25 cellular contexts compared by ENCODE assay signal in genomic region chr1:201427923-201428322, GRCh38. TPM values are rescaled to one million over a fixed set of nuclear protein-coding genes. Genes with fewer than 3 reads are reported as not detected.
DNase-seq lines count a peak whose midpoint lies in the region; ATAC-seq, FAIRE-seq and TF ChIP-seq lines count a peak whose summit lies in the region.
"Had no signal": no experiment of that assay in that cellular context is flagged by ENCODE, and none has a peak within 500 bp of the region (broad histone marks: within the 10 kb centered on the region; RNA-seq: fewer than 3 reads in every experiment).

No MANE protein-coding gene starts in this region.

- H3K27ac ChIP-seq in RWPE2 (ENCODE audit: poor library complexity, severe bottlenecking) (no peak overlapping the region), small intestine (ENCODE audit: low read depth in 1 of 2, low read length in 1 of 2) (no peak overlapping the region)
- H3K27ac ChIP-seq: Peyer's patch had no signal

- FAIRE-seq in small intestine (lab: Jason Lieb, UNC), result no peak
- FAIRE-seq: GM12891, GM19239 had no signal

- no peak overlapping the region for H3K4me3 ChIP-seq in RWPE2 (ENCODE audit: severe bottlenecking)
- H3K4me3 ChIP-seq in small intestine (ENCODE audit: low read depth in 1 of 2, low read length in 2 of 2), result no peak overlapping the region
- H3K4me3 ChIP-seq: GM23338, Peyer's patch had no signal

- ATAC-seq in RWPE2 (ENCODE audit: low read depth) (0 out of 3 replicates have a peak, but pooled peaks have one; percentile 32), esophagus mucosa (peak; percentile 56), HG02571 (IDR thresholded peaks at IDR 0.05; ENCODE audit: unreplicated experiment) (no peak), HG03521 (IDR thresholded peaks at IDR 0.05; ENCODE audit: unreplicated experiment) (no peak)
- ATAC-seq: GM23338, Right ventricle myocardium inferior had no signal

- H3K27me3 ChIP-seq in RWPE2 (ENCODE audit: insufficient read depth, poor library complexity, severe bottlenecking), result no peaks in the 10 kb centered on the region
- no peaks in the 10 kb centered on the region for H3K27me3 ChIP-seq in small intestine (ENCODE audit: control insufficient read depth in 2 of 2, insufficient read depth in 2 of 2, low read length in 2 of 2)
- H3K27me3 ChIP-seq: BE2C, Peyer's patch had no signal

- DNase-seq in SIG-M5 treated with dmso at 0.1 percent for 504 hours (lab: John Stamatoyannopoulos, UW; ENCODE audit: unreplicated experiment) (peak; percentile 90), SIG-M5 (lab: John Stamatoyannopoulos, UW) (no peak), RWPE2 (ENCODE audit: low spot score) (no peak), small intestine (peak; percentile 9), putamen (ENCODE audit: low spot score) (no peak)
- DNase-seq: 8988T; BE2C; CD4-positive, alpha-beta T cell; EL; HCEC 1CT; NCI-H1417 treated with DMSO at 0.1 percent for 48 hours; NCI-H1930; NCI-H226; NCI-H524 treated with DMSO at 0.1 percent for 48 hours; Peyer's patch; SK-N-SH had no signal

- H3K36me3 ChIP-seq in RWPE2 (ENCODE audit: low read depth), result no peaks in the 10 kb centered on the region
- no peaks in the 10 kb centered on the region for H3K36me3 ChIP-seq in small intestine (ENCODE audit: control insufficient read depth in 2 of 2, insufficient read depth in 2 of 2, low read length in 2 of 2)
- H3K36me3 ChIP-seq: BE2C, Peyer's patch had no signal

- H3K9me3 ChIP-seq in RWPE2 (ENCODE audit: severe bottlenecking) (no peaks in the 10 kb centered on the region), small intestine (ENCODE audit: control insufficient read depth, low read depth) (no peaks in the 10 kb centered on the region)
- H3K9me3 ChIP-seq: BE2C, Peyer's patch, SK-N-SH had no signal

- H3K4me1 ChIP-seq in RWPE2 (ENCODE audit: insufficient read depth, poor library complexity, severe bottlenecking), result no peaks in the 10 kb centered on the region
- H3K4me1 ChIP-seq in small intestine (ENCODE audit: control insufficient read depth in 2 of 2, insufficient read depth in 1 of 2, low read depth in 1 of 2, low read length in 1 of 2), result no peaks in the 10 kb centered on the region
- H3K4me1 ChIP-seq: BE2C, Peyer's patch had no signal

- TF ChIP-seq CTCF in RWPE2 (IDR thresholded peaks at IDR 0.05; ENCODE audit: poor library complexity, severe bottlenecking), result no peak

- 45 to 66% (median 63%) methylated on average over 4 to 5 of the region's 5 CpGs for WGBS in small intestine, 3 donors

RNA-seq across cellular contexts. Expression of gene TNNI1, which starts 6.4 kb away (rescaled TPM):
- not detected for total RNA-seq in esophagus mucosa
- 1 to 10 TPM in 2 of 3 donors, under 1 TPM in 1; 0.01 to 5.8 (median 3.2) TPM for polyA plus RNA-seq in small intestine
- total RNA-seq: CD4-positive, alpha-beta T cell; GM23338 had no signal
- polyA plus RNA-seq: AG04450, IgD-negative memory B cell, SK-N-SH had no signal

RNA-seq across cellular contexts. Expression of gene LAD1, which starts 28.8 kb away (rescaled TPM):
- 328 TPM for total RNA-seq in esophagus mucosa
- 100 to 1,000 TPM; 108 to 131 (median 130) TPM for polyA plus RNA-seq in small intestine
- total RNA-seq: CD4-positive, alpha-beta T cell had no signal
- polyA plus RNA-seq: IgD-negative memory B cell, SK-N-SH had no signal

RNA-seq across cellular contexts. Expression of gene PHLDA3, which starts 41.1 kb away (rescaled TPM):
- 78.6 TPM for total RNA-seq in esophagus mucosa
- 10 to 100 TPM in 1 of 3 donors, 1 to 10 TPM in 1, under 1 TPM in 1; 0.89 to 13.3 (median 5.7) TPM for polyA plus RNA-seq in small intestine

RNA-seq across cellular contexts. Expression of gene TNNT2, which starts 50.4 kb away (rescaled TPM):
- total RNA-seq in esophagus mucosa, result 3.9 TPM
- 10 to 100 TPM in 1 of 3 donors, 1 to 10 TPM in 1, under 1 TPM in 1; 0.78 to 86.7 (median 4.0) TPM for polyA plus RNA-seq in small intestine
- total RNA-seq: CD4-positive, alpha-beta T cell had no signal
- polyA plus RNA-seq: IgD-negative memory B cell had no signal

Comparison
In these comparisons a context has a peak if more than half of its experiments do, and no peak if none do; other contexts are left out.
1. DNase-seq: peak in SIG-M5 treated with dmso at 0.1 percent for 504 hours (single experiment) and small intestine (single experiment); none in SIG-M5 (single experiment), RWPE2 (single experiment) and putamen (single experiment).
2. ATAC-seq: peak in RWPE2 (single experiment) and esophagus mucosa (single experiment); none in HG02571 (single experiment) and HG03521 (single experiment).